17 cellular contexts compared by ENCODE assay signal in genomic region chr5:56092115-56092514, GRCh38.
"Had no signal": no experiment of that assay in that cellular context is flagged by ENCODE, and none has a peak within 500 bp of the region (broad histone marks: within the 10 kb centered on the region; RNA-seq: fewer than 3 reads in every experiment).

No MANE protein-coding gene starts in this region.

- H3K27me3 Mint-ChIP-seq: effector memory CD8-positive, alpha-beta T cell had no signal

- H3K9ac ChIP-seq: SK-N-SH had no signal

- H3K9me3 Mint-ChIP-seq: effector memory CD8-positive, alpha-beta T cell; immature natural killer cell had no signal

- H3K9me3 ChIP-seq: esophagus squamous epithelium, left ventricle myocardium inferior, prostate gland, right atrium auricular region, SK-N-SH, suprapubic skin, transverse colon, uterus had no signal

- H3K36me3 ChIP-seq: esophagus squamous epithelium, left ventricle myocardium inferior, prostate gland, right atrium auricular region, suprapubic skin, transverse colon, uterus had no signal

- ATAC-seq: activated CD4-positive, CD25-positive, alpha-beta regulatory T cell treated with anti-CD3 and anti-CD28 coated beads, Interleukin-2, amount 50 U/mL, for 24 hours; effector memory CD8-positive, alpha-beta T cell had no signal

- DNase-seq: activated CD4-positive, alpha-beta T cell treated with anti-CD3 and anti-CD28 coated beads, Interleukin-2, amount 50 U/mL, for 48 hours; amygdala; effector memory CD8-positive, alpha-beta T cell; esophagus squamous epithelium; immature natural killer cell; kidney glomerular epithelial cell; left ventricle myocardium inferior; mammary epithelial cell; stimulated activated CD4-positive, alpha-beta T cell treated with anti-CD3 and anti-CD28 coated beads, Interleukin-2, amount 100 ng/mL, for 24 hours; stimulated activated naive CD4-positive, alpha-beta T cell treated with Interleukin-2 at 50 U/mL for 16 hours; transverse colon; uterus had no signal

- H3K27ac Mint-ChIP-seq: effector memory CD8-positive, alpha-beta T cell; immature natural killer cell had no signal

- H3K27me3 ChIP-seq: esophagus squamous epithelium, right atrium auricular region, suprapubic skin, transverse colon, uterus had no signal

- H3K4me1 ChIP-seq: prostate gland, right atrium auricular region, suprapubic skin, transverse colon, uterus had no signal

- H3K4me2 ChIP-seq: SK-N-SH had no signal

- H3K4me3 ChIP-seq: esophagus squamous epithelium, left ventricle myocardium inferior, prostate gland, right atrium auricular region, suprapubic skin, transverse colon, uterus had no signal

- H3K27ac ChIP-seq: esophagus squamous epithelium, left ventricle myocardium inferior, prostate gland, right atrium auricular region, suprapubic skin, transverse colon, uterus had no signal

- H3K36me3 Mint-ChIP-seq: immature natural killer cell had no signal

- H3K4me1 Mint-ChIP-seq: immature natural killer cell had no signal

- H3K4me3 Mint-ChIP-seq: effector memory CD8-positive, alpha-beta T cell; immature natural killer cell had no signal
